24 cellular contexts compared by ENCODE assay signal in genomic region chr1:30262158-30262557, GRCh38.
"Had no signal": no experiment of that assay in that cellular context is flagged by ENCODE, and none has a peak within 500 bp of the region (broad histone marks: within the 10 kb centered on the region; RNA-seq: fewer than 3 reads in every experiment).

No MANE protein-coding gene starts in this region.

- H3K27ac ChIP-seq: brain microvascular endothelial cell, colonic mucosa, epithelial cell of prostate, VCaP had no signal

- DNase-seq: activated CD4-positive, alpha-beta memory T cell treated with anti-CD3 and anti-CD28 coated beads, Interleukin-2, amount 10 ng/mL, durations not matched to agents 7 days and 5 days; activated CD4-positive, alpha-beta T cell treated with anti-CD3 and anti-CD28 coated beads for 1 hour; activated CD4-positive, alpha-beta T cell treated with anti-CD3 and anti-CD28 coated beads for 4 hours; activated CD4-positive, alpha-beta T cell treated with anti-CD3 and anti-CD28 coated beads, Interleukin-2, amount 10 ng/mL, durations not matched to agents 7 days and 5 days; activated CD4-positive, alpha-beta T cell treated with anti-CD3 and anti-CD28 coated beads, Interleukin-2, amount 50 U/mL, for 4 hours; activated CD8-positive, alpha-beta memory T cell treated with anti-CD3 and anti-CD28 coated beads, Interleukin-2, amount 50 U/mL, for 48 hours; activated gamma-delta T cell; activated naive CD4-positive, alpha-beta T cell; activated naive CD4-positive, alpha-beta T cell treated with anti-CD3 and anti-CD28 coated beads, Interleukin-2, amount 10 ng/mL, durations not matched to agents 7 days and 5 days; activated T-cell treated with anti-CD3 and anti-CD28 coated beads for 4 hours; activated T-cell treated with anti-CD3 and anti-CD28 coated beads, Interleukin-2, amount 50 U/mL, for 24 hours; activated T-cell treated with anti-CD3 and anti-CD28 coated beads, Interleukin-2, amount 50 U/mL, for 72 hours; amniotic stem cell; anterior cingulate cortex; brain microvascular endothelial cell; caudate nucleus; colonic mucosa; effector CD8-positive, alpha-beta T cell; foreskin fibroblast; T-helper 2 cell had no signal

- H3K9me3 ChIP-seq: colonic mucosa had no signal

- H3K4me3 ChIP-seq: colonic mucosa had no signal

- H3K4me1 Mint-ChIP-seq: activated CD4-positive, alpha-beta memory T cell treated with anti-CD3 and anti-CD28 coated beads, Interleukin-2, amount 10 ng/mL, durations not matched to agents 7 days and 5 days; activated CD4-positive, alpha-beta T cell treated with anti-CD3 and anti-CD28 coated beads, Interleukin-2, amount 10 ng/mL, durations not matched to agents 7 days and 5 days; activated naive CD4-positive, alpha-beta T cell treated with anti-CD3 and anti-CD28 coated beads, Interleukin-2, amount 10 ng/mL, durations not matched to agents 7 days and 5 days had no signal

- H3K36me3 ChIP-seq: brain microvascular endothelial cell, colonic mucosa had no signal

- H3K9me3 Mint-ChIP-seq: activated CD4-positive, alpha-beta memory T cell treated with anti-CD3 and anti-CD28 coated beads, Interleukin-2, amount 10 ng/mL, durations not matched to agents 7 days and 5 days; activated CD4-positive, alpha-beta T cell treated with anti-CD3 and anti-CD28 coated beads, Interleukin-2, amount 10 ng/mL, durations not matched to agents 7 days and 5 days; activated naive CD4-positive, alpha-beta T cell treated with anti-CD3 and anti-CD28 coated beads, Interleukin-2, amount 10 ng/mL, durations not matched to agents 7 days and 5 days; activated T-cell treated with anti-CD3 and anti-CD28 coated beads, Interleukin-2, amount 50 U/mL, for 24 hours had no signal

- H3K36me3 Mint-ChIP-seq: activated naive CD4-positive, alpha-beta T cell treated with anti-CD3 and anti-CD28 coated beads, Interleukin-2, amount 10 ng/mL, durations not matched to agents 7 days and 5 days; activated naive CD8-positive, alpha-beta T cell; WTC11 had no signal

- H3K27me3 ChIP-seq: brain microvascular endothelial cell, colonic mucosa had no signal

- H3K27ac Mint-ChIP-seq: activated CD4-positive, alpha-beta memory T cell treated with anti-CD3 and anti-CD28 coated beads, Interleukin-2, amount 10 ng/mL, durations not matched to agents 7 days and 5 days; activated CD4-positive, alpha-beta T cell treated with anti-CD3 and anti-CD28 coated beads, Interleukin-2, amount 10 ng/mL, durations not matched to agents 7 days and 5 days; activated naive CD4-positive, alpha-beta T cell treated with anti-CD3 and anti-CD28 coated beads, Interleukin-2, amount 10 ng/mL, durations not matched to agents 7 days and 5 days; activated naive CD8-positive, alpha-beta T cell; activated T-cell treated with anti-CD3 and anti-CD28 coated beads, Interleukin-2, amount 50 U/mL, for 24 hours; activated T-cell treated with anti-CD3 and anti-CD28 coated beads, Interleukin-2, amount 50 U/mL, for 72 hours; WTC11 had no signal

- ATAC-seq: activated T-cell treated with anti-CD3 and anti-CD28 coated beads, Interleukin-2, amount 50 U/mL, for 72 hours; WTC11 had no signal

- H3K4me3 Mint-ChIP-seq: activated CD4-positive, alpha-beta memory T cell treated with anti-CD3 and anti-CD28 coated beads, Interleukin-2, amount 10 ng/mL, durations not matched to agents 7 days and 5 days; activated CD4-positive, alpha-beta T cell treated with anti-CD3 and anti-CD28 coated beads, Interleukin-2, amount 10 ng/mL, durations not matched to agents 7 days and 5 days; activated naive CD4-positive, alpha-beta T cell treated with anti-CD3 and anti-CD28 coated beads, Interleukin-2, amount 10 ng/mL, durations not matched to agents 7 days and 5 days; activated naive CD8-positive, alpha-beta T cell; activated T-cell treated with anti-CD3 and anti-CD28 coated beads, Interleukin-2, amount 50 U/mL, for 24 hours; activated T-cell treated with anti-CD3 and anti-CD28 coated beads, Interleukin-2, amount 50 U/mL, for 72 hours; WTC11 had no signal

- H3K4me1 ChIP-seq: colonic mucosa had no signal
